ENCODE assay signal across 8 cellular contexts in genomic region chrX:107117993-107118321, GRCh38. TPM values are rescaled to one million over a fixed set of nuclear protein-coding genes. Genes with fewer than 3 reads are reported as not detected.
DNase-seq lines count a peak whose midpoint lies in the region; ATAC-seq, FAIRE-seq and TF ChIP-seq lines count a peak whose summit lies in the region.

No MANE protein-coding gene starts in this region.

- H3K4me1 ChIP-seq in HUES64 (ENCODE audit: insufficient read depth, low read length) (no peaks in the 10 kb centered on the region), HepG2 (ENCODE audit: insufficient read depth, low read length) (peaks cover 19% of the 10 kb centered on the region), tibial artery (peaks cover 0 to 11% (median 0%) of the 10 kb centered on the region in 4 donors)

- no peaks in the 10 kb centered on the region for H4K20me1 ChIP-seq in HepG2 (ENCODE audit: insufficient read depth, low read length)

- H3K36me3 ChIP-seq in GM06990 (ENCODE audit: control insufficient read depth, insufficient read depth, low read length): 0 out of 2 replicates have a peak, but pooled peaks cover 1% of the 10 kb centered on the region
- H3K36me3 ChIP-seq in HUES64 (ENCODE audit: insufficient read depth, low read length): peaks cover 39% of the 10 kb centered on the region
- peaks cover 0 to 24% of the 10 kb centered on the region in 2 experiments; a peak in 3 of 5 replicates for H3K36me3 ChIP-seq in HepG2 (replicated peaks in 1 of 2; ENCODE audit: control insufficient read depth in 1 of 2, insufficient read depth in 2 of 2, low read length in 2 of 2)
- H3K36me3 ChIP-seq in tibial artery: peaks cover 9 to 23% (median 11%) of the 10 kb centered on the region in 3 donors

- peak overlapping the region; percentile 80 for H3K4me2 ChIP-seq in HepG2 (ENCODE audit: low read depth, low read length)

- TF ChIP-seq CTCF in GM06990 (IDR thresholded peaks at IDR 0.05; ENCODE audit: insufficient read depth, low read length, poor library complexity, severe bottlenecking) (no peak), cardiac fibroblast (IDR thresholded peaks at IDR 0.05; ENCODE audit: low read depth, low read length) (no peak), HepG2 (CRISPR knock-in tag; IDR thresholded peaks at IDR 0.05) (no peak), tibial artery (IDR thresholded peaks at IDR 0.05) (no peak)

- DNase-seq in GM06990 (ENCODE audit: extremely low read depth, insufficient read length) (no peak), cardiac fibroblast (ENCODE audit: low read depth in 2 of 2) (peak in 1 of 2 donors; percentile 1), HepG2 (ENCODE audit: low spot score) (no peak), tibial artery (no peak), OCI-M2 (lab: John Stamatoyannopoulos, UW; ENCODE audit: unreplicated experiment) (no peak), DMS53 treated with DMSO at 0.1 percent for 48 hours (lab: John Stamatoyannopoulos, UW; ENCODE audit: unreplicated experiment) (no peak), foreskin melanocyte (no peak)

- 1% methylated on average over 6 of the region's 8 CpGs for WGBS in HUES64
- WGBS in HepG2 (ENCODE audit: low lambda C conversion rate): 0% methylated on average over 2 of the region's 8 CpGs

- POLR2A ChIA-PET in HepG2 (lab: Yijun Ruan, JAX): no interaction called here

- H3K27ac ChIP-seq in HUES64 (ENCODE audit: low read depth, low read length) (peak overlapping the region; percentile 65), HepG2 (ENCODE audit: extremely low read length, insufficient read depth, low read length) (peak overlapping the region; percentile 73), tibial artery (peak overlapping the region; percentile 71 to 79)

- no peak for TF ChIP-seq POLR2A in HepG2 (IDR thresholded peaks at IDR 0.05; ENCODE audit: insufficient read depth in 1 of 2, low read depth in 2 of 2, low read length in 2 of 2)

- CTCF ChIA-PET in HepG2 (lab: Yijun Ruan, JAX; ENCODE audit: low intra/inter-chr PET ratio, low total read pairs): no interaction called here

- TF ChIP-seq RAD21 in HepG2 (CRISPR knock-in tag; IDR thresholded peaks at IDR 0.05): no peak

- peak overlapping the region; percentile 95 for H3K9ac ChIP-seq in HUES64 (ENCODE audit: low read depth, low read length)
- H3K9ac ChIP-seq in HepG2 (ENCODE audit: insufficient read depth, low read depth, low read length): peak overlapping the region; percentile 87

- intact Hi-C loops in HepG2 (cut with micrococcal nuclease; ENCODE audit: unreplicated experiment) (no loop called here), tibial artery (cut with DNase I; ENCODE audit: low total_unique reads) (no loop called here)

- ATAC-seq in HepG2: no peak

- H3K9me3 ChIP-seq in HUES64 (ENCODE audit: insufficient read depth, low read depth, low read length) (no peaks in the 10 kb centered on the region), HepG2 (ENCODE audit: low read length) (no peaks in the 10 kb centered on the region), tibial artery (no peaks in the 10 kb centered on the region)

- in situ Hi-C loops in HepG2 (cut with HindIII; ENCODE audit: extremely low pct_ligation_motif_present, low pct_unique_long_range_greater_than_20kb): no loop called here

- H3K79me2 ChIP-seq in HepG2 (ENCODE audit: insufficient read depth, low read length): peaks cover 13% of the 10 kb centered on the region

- FAIRE-seq in HepG2 (lab: Jason Lieb, UNC): no peak

- H2AFZ ChIP-seq in HepG2 (ENCODE audit: low read length): no peak overlapping the region

- no TSS peak for BruUV-seq in HepG2 (replicated peaks; lab: Mats Ljungman, UMichigan)

- H3K4me3 ChIP-seq in GM06990 (replicated peaks; ENCODE audit: low read depth, low read length): peak overlapping the region; percentile 69
- H3K4me3 ChIP-seq in HUES64 (ENCODE audit: low read length): peak overlapping the region; percentile 96
- H3K4me3 ChIP-seq in cardiac fibroblast (replicated peaks in 1 of 2; ENCODE audit: low read depth in 2 of 2, low read length in 2 of 2): peak overlapping the region; percentile 59 to 65
- peak overlapping the region; percentile 67 to 80 (median 73) for H3K4me3 ChIP-seq in HepG2 (replicated peaks in 1 of 3; ENCODE audit: insufficient read depth in 1 of 3, low read depth in 2 of 3, low read length in 3 of 3)
- peak overlapping the region; percentile 68 to 73 for H3K4me3 ChIP-seq in tibial artery

- TF ChIP-seq EP300 in HepG2 (IDR thresholded peaks at IDR 0.05; ENCODE audit: low read depth in 2 of 2, low read length in 2 of 2) (no peak), HepG2 (CRISPR knock-in tag; IDR thresholded peaks at IDR 0.05; ENCODE audit: borderline replicate concordance) (no peak)

- no peaks in the 10 kb centered on the region for H3K27me3 ChIP-seq in GM06990 (replicated peaks; ENCODE audit: control insufficient read depth, insufficient read depth, low read length)
- H3K27me3 ChIP-seq in HUES64 (ENCODE audit: insufficient read depth, low read length): no peaks in the 10 kb centered on the region
- no peaks in the 10 kb centered on the region for H3K27me3 ChIP-seq in HepG2 (ENCODE audit: control insufficient read depth in 1 of 2, insufficient read depth in 2 of 2, low read length in 2 of 2)
- H3K27me3 ChIP-seq in tibial artery: no peaks in the 10 kb centered on the region

TF ChIP-seq in HepG2, 621 proteins besides CTCF, POLR2A, EP300 and RAD21 (continues in another document):
- TF ChIP-seq CBX5 (CRISPR knock-in tag; IDR thresholded peaks at IDR 0.05; ENCODE audit: borderline replicate concordance) (no peak), PHF5A (CRISPR knock-in tag; IDR thresholded peaks at IDR 0.05; ENCODE audit: low read depth, unreplicated experiment) (no peak), U2AF2 (IDR thresholded peaks at IDR 0.05; ENCODE audit: low read depth, low read length) (no peak), ZMYM2 (CRISPR knock-in tag; IDR thresholded peaks at IDR 0.05) (no peak), MXI1 (IDR thresholded peaks at IDR 0.05; ENCODE audit: borderline replicate concordance, low read depth, low read length) (no peak), HMG20A (CRISPR knock-in tag; IDR thresholded peaks at IDR 0.05; ENCODE audit: borderline replicate concordance) (no peak), ZNF44 (CRISPR knock-in tag; IDR thresholded peaks at IDR 0.05) (no peak), NR2F6 (IDR thresholded peaks at IDR 0.05) (no peak), NR2F6 (CRISPR knock-in tag; IDR thresholded peaks at IDR 0.05) (no peak), ZSCAN9 (CRISPR knock-in tag; IDR thresholded peaks at IDR 0.05; ENCODE audit: borderline replicate concordance) (no peak), SSRP1 (CRISPR knock-in tag; IDR thresholded peaks at IDR 0.05) (no peak), ZBED4 (CRISPR knock-in tag; IDR thresholded peaks at IDR 0.05; ENCODE audit: borderline replicate concordance) (no peak)

RNA-seq across cellular contexts. Expression of gene RBM41, which starts 0.7 kb away (rescaled TPM):
- polyA plus RNA-seq in HUES64 (2013, experiment 1 of 2): 10.4 TPM
- polyA plus RNA-seq in HUES64 (2013, experiment 2 of 2): 12.3 TPM
- 15.4 and 21.0 TPM in 2 replicates for total RNA-seq in HepG2 (2016; rRNA removed; fragmentation: Illumina TruSeq; extraction: Trizol)
- total RNA-seq in HepG2 (2016; cell fraction: cytosol; rRNA removed; fragmentation: Illumina TruSeq; extraction: Trizol; ENCODE audit: low read depth): 8.2 and 8.5 TPM in 2 replicates
- 16.7 and 23.4 TPM in 2 replicates for total RNA-seq in HepG2 (2016; cell fraction: insoluble cytoplasmic fraction; rRNA removed; fragmentation: Illumina TruSeq; extraction: Trizol)
- 5.8 and 6.3 TPM in 2 replicates for total RNA-seq in HepG2 (2016; cell fraction: membrane; rRNA removed; fragmentation: Illumina TruSeq; extraction: Trizol)
- 31.1 and 34.4 TPM in 2 replicates for total RNA-seq in HepG2 (2016; cell fraction: nucleus; rRNA removed; fragmentation: Illumina TruSeq; extraction: Trizol)
- polyA plus RNA-seq in HepG2 (2011; rRNA removed): 5.4 and 6.5 TPM in 2 replicates
- 1.8 and 2.4 TPM in 2 replicates for polyA plus RNA-seq in HepG2 (2011; cell fraction: cytosol; rRNA removed)
- 6.6 and 9.3 TPM in 2 replicates for polyA plus RNA-seq in HepG2 (2011; cell fraction: nucleus; rRNA removed)
- polyA plus RNA-seq in HepG2 (2012): 9.4 and 10.0 TPM in 2 replicates
- polyA plus RNA-seq in HepG2 (2016; cell fraction: cytosol; fragmentation: Illumina TruSeq; extraction: Trizol; ENCODE audit: low read depth): 1.1 and 1.6 TPM in 2 replicates
- 13.6 TPM in 2 replicates for polyA plus RNA-seq in HepG2 (2016; cell fraction: insoluble cytoplasmic fraction; fragmentation: Illumina TruSeq; extraction: Trizol; ENCODE audit: low read depth)
- 1.9 and 2.2 TPM in 2 replicates for polyA plus RNA-seq in HepG2 (2016; cell fraction: membrane; fragmentation: Illumina TruSeq; extraction: Trizol; ENCODE audit: low read depth)
- 34.7 and 38.9 TPM in 2 replicates for polyA plus RNA-seq in HepG2 (2016; cell fraction: nucleus; fragmentation: Illumina TruSeq; extraction: Trizol; ENCODE audit: insufficient read depth, low read depth)
- 2.9 and 9.8 TPM in 2 replicates for polyA minus RNA-seq in HepG2 (2011; rRNA and poly(A)+ RNA removed; ENCODE audit: low replicate concordance)
- polyA minus RNA-seq in HepG2 (2011; cell fraction: cytosol; rRNA and poly(A)+ RNA removed): 3.8 and 10.1 TPM in 2 replicates
- polyA minus RNA-seq in HepG2 (2011; cell fraction: nucleus; rRNA and poly(A)+ RNA removed): 48.9 and 56.3 TPM in 2 replicates
